ENCODE assay signal across 9 cellular contexts in genomic region chr16:3095869-3096268, GRCh38. TPM values are rescaled to one million over a fixed set of nuclear protein-coding genes. Genes with fewer than 3 reads are reported as not detected.
A peak's percentile ranks its signal among the peaks of the same experiment; 100 is the strongest.
DNase-seq lines count a peak whose midpoint lies in the region; ATAC-seq, FAIRE-seq and TF ChIP-seq lines count a peak whose summit lies in the region.
"Had no signal": no experiment of that assay in that cellular context is flagged by ENCODE, and none has a peak within 500 bp of the region (broad histone marks: within the 10 kb centered on the region; RNA-seq: fewer than 3 reads in every experiment).

No MANE protein-coding gene starts in this region.

- peaks cover 36% of the 10 kb centered on the region for H3K4me1 Mint-ChIP-seq in CD14-positive monocyte
- H3K4me1 Mint-ChIP-seq in activated T-cell treated with anti-CD3 and anti-CD28 coated beads, Interleukin-2, amount 50 U/mL, for 24 hours (ENCODE audit: low read depth) = peaks cover 42% of the 10 kb centered on the region

- TF ChIP-seq CTCF in CD14-positive monocyte (IDR thresholded peaks at IDR 0.05) = peak; percentile 68
- no peak for TF ChIP-seq CTCF in kidney (IDR thresholded peaks at IDR 0.05; ENCODE audit: borderline replicate concordance, extremely low read depth, insufficient read depth)

- ATAC-seq in GM19452 (IDR thresholded peaks at IDR 0.05; ENCODE audit: unreplicated experiment) = peak; percentile 69

- H3K27ac Mint-ChIP-seq in CD14-positive monocyte = peak overlapping the region; percentile 67 to 93 (median 85)
- H3K27ac Mint-ChIP-seq in activated T-cell treated with anti-CD3 and anti-CD28 coated beads, Interleukin-2, amount 50 U/mL, for 24 hours = peak overlapping the region; percentile 78

- FAIRE-seq in kidney (lab: Jason Lieb, UNC) = no peak
- FAIRE-seq: endometrium had no signal

- no peaks in the 10 kb centered on the region for H3K9me3 ChIP-seq in kidney (ENCODE audit: control insufficient read depth in 1 of 2, low read length in 2 of 2)

- no peak overlapping the region for H3K9ac ChIP-seq in kidney (ENCODE audit: low read length in 2 of 2)

- no peak overlapping the region for H3K4me3 ChIP-seq in kidney (ENCODE audit: low read length in 2 of 2)

- no peaks in the 10 kb centered on the region for H3K36me3 Mint-ChIP-seq in CD14-positive monocyte
- no peaks in the 10 kb centered on the region for H3K36me3 Mint-ChIP-seq in activated T-cell treated with anti-CD3 and anti-CD28 coated beads, Interleukin-2, amount 50 U/mL, for 24 hours (ENCODE audit: low read depth)

- peaks cover 0 to 5% of the 10 kb centered on the region in 2 donors for H3K4me1 ChIP-seq in kidney (ENCODE audit: control insufficient read depth in 1 of 2, insufficient read depth in 1 of 2, low read depth in 1 of 2, low read length in 2 of 2)

- no peaks in the 10 kb centered on the region for H3K36me3 ChIP-seq in kidney (ENCODE audit: control insufficient read depth in 1 of 2, insufficient read depth in 2 of 2, low read length in 2 of 2)

- H3K27ac ChIP-seq in kidney (ENCODE audit: low read depth in 2 of 2, low read length in 2 of 2) = no peak overlapping the region

- H3K4me3 Mint-ChIP-seq in CD14-positive monocyte = no peak overlapping the region
- no peak overlapping the region for H3K4me3 Mint-ChIP-seq in activated T-cell treated with anti-CD3 and anti-CD28 coated beads, Interleukin-2, amount 50 U/mL, for 24 hours

- no peaks in the 10 kb centered on the region for H3K9me3 Mint-ChIP-seq in CD14-positive monocyte
- no peaks in the 10 kb centered on the region for H3K9me3 Mint-ChIP-seq in activated T-cell treated with anti-CD3 and anti-CD28 coated beads, Interleukin-2, amount 50 U/mL, for 24 hours

- DNase-seq in CD14-positive monocyte (ENCODE audit: low spot score) = peak; percentile 90
- DNase-seq in MV-4-11 (lab: John Stamatoyannopoulos, UW) = peak; percentile 88
- DNase-seq in activated T-cell treated with anti-CD3 and anti-CD28 coated beads, Interleukin-2, amount 50 U/mL, for 24 hours = peak; percentile 65
- peak; percentile 55 for DNase-seq in kidney
- no peak for DNase-seq in KG1 (lab: John Stamatoyannopoulos, UW)
- DNase-seq in retina = no peak
- no peak for DNase-seq in iPS-NIHi11 (ENCODE audit: low spot score)

- intact Hi-C loops in CD14-positive monocyte (cut with micrococcal nuclease) = loop anchor here in 1 of 2 donors (1.0 kb wide), 1 partner anchor 33 kb away; no protein-coding TSS in a partner anchor
- intact Hi-C loops in kidney (cut with DNase I) = no loop called here

- H3K27me3 Mint-ChIP-seq in CD14-positive monocyte (ENCODE audit: low read depth in 3 of 3) = peaks cover 10 to 11% (median 10%) of the 10 kb centered on the region in 3 donors
- H3K27me3 Mint-ChIP-seq in activated T-cell treated with anti-CD3 and anti-CD28 coated beads, Interleukin-2, amount 50 U/mL, for 24 hours = no peaks in the 10 kb centered on the region

RNA-seq across cellular contexts. Expression of gene ZSCAN10, which starts 3.2 kb away (rescaled TPM):
- not detected for polyA plus RNA-seq in CD14-positive monocyte
- total RNA-seq in kidney = not detected
- polyA plus RNA-seq in kidney (ENCODE audit: insufficient read depth, low read depth, low replicate concordance) = not detected

RNA-seq across cellular contexts. Expression of gene ZNF205, which starts 16.5 kb away (rescaled TPM):
- 1 to 10 TPM; 1.0 to 1.3 TPM for polyA plus RNA-seq in CD14-positive monocyte
- total RNA-seq in kidney = 12.7 TPM
- 14.1 TPM for polyA plus RNA-seq in kidney (ENCODE audit: insufficient read depth, low read depth, low replicate concordance)

RNA-seq across cellular contexts. Expression of gene IL32, which starts 30.4 kb away (rescaled TPM):
- polyA plus RNA-seq in CD14-positive monocyte = 1 to 10 TPM; 5.6 to 8.0 TPM
- total RNA-seq in kidney = 181 TPM
- polyA plus RNA-seq in kidney (ENCODE audit: insufficient read depth, low read depth, low replicate concordance) = 495 TPM

RNA-seq across cellular contexts. Expression of gene ZNF213, which starts 39.0 kb away (rescaled TPM):
- polyA plus RNA-seq in CD14-positive monocyte (1 to 10 TPM; 1.5 to 2.6 TPM), kidney (ENCODE audit: insufficient read depth, low read depth, low replicate concordance) (5.6 TPM)
- total RNA-seq in kidney = 12.5 TPM

RNA-seq across cellular contexts. Expression of gene MMP25, which starts 49.5 kb away (rescaled TPM):
- 1 to 10 TPM in 1 of 2 donors, under 1 TPM in 1; 0.71 to 2.6 TPM for polyA plus RNA-seq in CD14-positive monocyte
- total RNA-seq in kidney = 1.7 TPM
- polyA plus RNA-seq in kidney (ENCODE audit: insufficient read depth, low read depth, low replicate concordance) = 0.65 TPM

Comparison
In these comparisons a context has a peak if more than half of its experiments do, and no peak if none do; other contexts are left out.
1. DNase-seq: peak in CD14-positive monocyte (single experiment), MV-4-11 (single experiment), activated T-cell treated with anti-CD3 and anti-CD28 coated beads, Interleukin-2, amount 50 U/mL, for 24 hours (single experiment) and kidney (single experiment); none in KG1 (single experiment), retina (single experiment) and iPS-NIHi11 (single experiment).
2. RNA of gene IL32, which starts 30.4 kb away (polyA plus RNA-seq): 495 TPM in kidney (single experiment); 5.6 to 8.0 TPM in CD14-positive monocyte; every median in the first group is over 10 times any median in the second.